In genomic region chr9:129080312-129080607, GRCh38 we compare ENCODE assay signal across 3 cellular contexts.
TF ChIP-seq lines count a peak whose summit lies in the region.

No MANE protein-coding gene starts in this region.

TF ChIP-seq in A549, 52 proteins besides CTCF, POLR2A, EP300 and RAD21:
- TF ChIP-seq KDM1A (IDR thresholded peaks at IDR 0.05; ENCODE audit: low read depth) (peak; percentile 79), SMC3 (IDR thresholded peaks at IDR 0.05) (no peak)

TF ChIP-seq in HCT116, 20 proteins besides CTCF, POLR2A, EP300 and RAD21:
- no peak for TF ChIP-seq EGR1 (IDR thresholded peaks at IDR 0.05; ENCODE audit: low read depth)

TF ChIP-seq in K562, 482 proteins besides CTCF, POLR2A, EP300 and RAD21 (continues in another document):
- TF ChIP-seq DIDO1 (tag; IDR thresholded peaks at IDR 0.05; ENCODE audit: low read depth) (no peak), POLR2AphosphoS5 (IDR thresholded peaks at IDR 0.05; ENCODE audit: control insufficient read depth, insufficient read depth, low read depth, low read length) (no peak), ARID3A (IDR thresholded peaks at IDR 0.05; ENCODE audit: borderline replicate concordance, low read depth, low read length) (no peak), MTA3 (IDR thresholded peaks at IDR 0.05; ENCODE audit: borderline replicate concordance) (no peak), THAP12 (CRISPR knock-in tag; IDR thresholded peaks at IDR 0.05) (no peak), HES1 (IDR thresholded peaks at IDR 0.05; ENCODE audit: low read depth) (no peak), SMARCA5 (IDR thresholded peaks at IDR 0.05) (peak; percentile 78), NR2F6 (CRISPR knock-in tag; IDR thresholded peaks at IDR 0.05) (no peak), RBM17 (IDR thresholded peaks at IDR 0.05; ENCODE audit: borderline replicate concordance, low read depth, low read length) (no peak), ZNF175 (CRISPR knock-in tag; IDR thresholded peaks at IDR 0.05; ENCODE audit: low read depth) (no peak), TRIM24 (IDR thresholded peaks at IDR 0.05) (no peak), PRPF4 (IDR thresholded peaks at IDR 0.05; ENCODE audit: insufficient read depth, low read depth, low read length, poor library complexity, severe bottlenecking) (no peak), POLR3G (IDR thresholded peaks at IDR 0.05; ENCODE audit: extremely low read depth, insufficient read length, insufficient replicate concordance) (no peak), ILK (tag; IDR thresholded peaks at IDR 0.05; ENCODE audit: borderline replicate concordance, low read depth) (no peak), HDAC8 (tag; IDR thresholded peaks at IDR 0.05) (no peak), TFAM (CRISPR knock-in tag; conservative IDR thresholded peaks at IDR 0.05) (no peak), ELK3 (CRISPR knock-in tag; IDR thresholded peaks at IDR 0.05) (no peak), ZNF212 (CRISPR knock-in tag; IDR thresholded peaks at IDR 0.05) (no peak), HDAC1 (IDR thresholded peaks at IDR 0.05) (peak in 1 of 2 experiments; percentile 41; a peak in 1 of 4 replicates), IFI16 (CRISPR knock-in tag; IDR thresholded peaks at IDR 0.05) (no peak), ZNF830 (CRISPR knock-in tag; IDR thresholded peaks at IDR 0.05) (no peak), HMGXB4 (CRISPR knock-in tag; IDR thresholded peaks at IDR 0.05) (no peak), MECOM (CRISPR knock-in tag; IDR thresholded peaks at IDR 0.05) (no peak), GMEB1 (CRISPR knock-in tag; IDR thresholded peaks at IDR 0.05) (no peak), ZNF3 (CRISPR knock-in tag; IDR thresholded peaks at IDR 0.05) (no peak), FOXA1 (IDR thresholded peaks at IDR 0.05; ENCODE audit: borderline replicate concordance) (no peak), ZFP30 (CRISPR knock-in tag; IDR thresholded peaks at IDR 0.05; ENCODE audit: borderline replicate concordance) (no peak)
- TF ChIP-seq, protein P1, sequence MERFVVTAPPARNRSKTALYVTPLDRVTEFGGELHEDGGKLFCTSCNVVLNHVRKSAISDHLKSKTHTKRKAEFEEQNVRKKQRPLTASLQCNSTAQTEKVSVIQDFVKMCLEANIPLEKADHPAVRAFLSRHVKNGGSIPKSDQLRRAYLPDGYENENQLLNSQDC (CRISPR knock-in tag; IDR thresholded peaks at IDR 0.05) = no peak
- TF ChIP-seq, protein P2, sequence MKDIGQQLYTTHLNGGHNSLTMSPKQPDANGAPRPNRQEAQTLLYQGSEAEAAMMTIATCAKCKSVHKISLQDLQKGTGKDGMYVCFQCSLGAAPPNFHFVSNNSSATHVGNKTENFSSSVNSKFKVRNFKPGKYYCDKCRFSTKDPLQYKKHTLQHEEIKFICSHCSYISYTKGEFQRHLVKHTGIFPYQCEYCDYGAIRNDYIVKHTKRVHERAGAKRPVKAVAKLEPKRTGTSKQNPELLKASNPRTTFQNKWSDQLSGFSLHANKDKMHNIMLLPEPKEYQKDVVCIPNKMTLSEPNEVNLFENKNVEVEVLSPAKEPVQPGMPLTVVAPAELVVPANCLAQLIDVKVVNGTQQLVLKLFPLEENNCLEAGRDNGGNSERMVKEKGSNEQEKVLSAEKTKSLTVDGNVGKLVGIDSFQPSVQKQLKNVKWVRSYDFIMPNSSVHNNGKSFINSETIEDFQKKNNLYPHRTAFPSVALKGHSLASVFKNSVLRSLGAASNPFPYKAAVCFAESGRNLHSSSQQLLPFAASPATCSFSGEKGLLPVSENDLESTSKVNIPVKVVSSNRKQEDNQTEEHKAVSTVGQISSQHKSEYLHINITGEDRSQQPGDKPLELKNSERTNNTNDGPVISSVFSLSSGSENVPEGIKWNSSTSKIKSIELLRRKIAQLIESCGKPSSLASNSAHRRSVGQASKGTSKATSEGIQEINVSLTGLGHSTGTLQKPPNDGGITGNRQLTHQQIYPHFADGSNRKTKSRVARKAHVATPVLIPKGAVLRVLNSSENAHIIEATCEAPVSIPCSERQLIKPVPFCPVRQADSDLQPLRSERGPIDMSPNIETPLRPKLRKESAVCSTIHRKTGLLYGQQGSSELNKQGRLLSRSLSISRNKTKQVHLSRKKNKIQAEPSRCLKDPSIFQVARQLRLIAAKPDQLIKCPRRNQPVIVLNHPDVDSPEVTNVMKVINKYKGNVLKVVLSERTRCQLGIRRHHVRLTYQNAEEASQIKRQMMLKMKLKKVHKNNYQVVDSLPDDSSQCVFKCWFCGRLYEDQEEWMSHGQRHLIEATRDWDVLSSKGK (CRISPR knock-in tag; IDR thresholded peaks at IDR 0.05) = no peak
- TF ChIP-seq, protein P3, sequence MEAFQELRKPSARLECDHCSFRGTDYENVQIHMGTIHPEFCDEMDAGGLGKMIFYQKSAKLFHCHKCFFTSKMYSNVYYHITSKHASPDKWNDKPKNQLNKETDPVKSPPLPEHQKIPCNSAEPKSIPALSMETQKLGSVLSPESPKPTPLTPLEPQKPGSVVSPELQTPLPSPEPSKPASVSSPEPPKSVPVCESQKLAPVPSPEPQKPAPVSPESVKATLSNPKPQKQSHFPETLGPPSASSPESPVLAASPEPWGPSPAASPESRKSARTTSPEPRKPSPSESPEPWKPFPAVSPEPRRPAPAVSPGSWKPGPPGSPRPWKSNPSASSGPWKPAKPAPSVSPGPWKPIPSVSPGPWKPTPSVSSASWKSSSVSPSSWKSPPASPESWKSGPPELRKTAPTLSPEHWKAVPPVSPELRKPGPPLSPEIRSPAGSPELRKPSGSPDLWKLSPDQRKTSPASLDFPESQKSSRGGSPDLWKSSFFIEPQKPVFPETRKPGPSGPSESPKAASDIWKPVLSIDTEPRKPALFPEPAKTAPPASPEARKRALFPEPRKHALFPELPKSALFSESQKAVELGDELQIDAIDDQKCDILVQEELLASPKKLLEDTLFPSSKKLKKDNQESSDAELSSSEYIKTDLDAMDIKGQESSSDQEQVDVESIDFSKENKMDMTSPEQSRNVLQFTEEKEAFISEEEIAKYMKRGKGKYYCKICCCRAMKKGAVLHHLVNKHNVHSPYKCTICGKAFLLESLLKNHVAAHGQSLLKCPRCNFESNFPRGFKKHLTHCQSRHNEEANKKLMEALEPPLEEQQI (IDR thresholded peaks at IDR 0.05) = no peak
- TF ChIP-seq, protein P4, sequence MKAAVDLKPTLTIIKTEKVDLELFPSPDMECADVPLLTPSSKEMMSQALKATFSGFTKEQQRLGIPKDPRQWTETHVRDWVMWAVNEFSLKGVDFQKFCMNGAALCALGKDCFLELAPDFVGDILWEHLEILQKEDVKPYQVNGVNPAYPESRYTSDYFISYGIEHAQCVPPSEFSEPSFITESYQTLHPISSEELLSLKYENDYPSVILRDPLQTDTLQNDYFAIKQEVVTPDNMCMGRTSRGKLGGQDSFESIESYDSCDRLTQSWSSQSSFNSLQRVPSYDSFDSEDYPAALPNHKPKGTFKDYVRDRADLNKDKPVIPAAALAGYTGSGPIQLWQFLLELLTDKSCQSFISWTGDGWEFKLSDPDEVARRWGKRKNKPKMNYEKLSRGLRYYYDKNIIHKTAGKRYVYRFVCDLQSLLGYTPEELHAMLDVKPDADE (conservative IDR thresholded peaks at IDR 0.05; ENCODE audit: control insufficient read depth, low read depth, low read length) = no peak
- TF ChIP-seq, protein P5, sequence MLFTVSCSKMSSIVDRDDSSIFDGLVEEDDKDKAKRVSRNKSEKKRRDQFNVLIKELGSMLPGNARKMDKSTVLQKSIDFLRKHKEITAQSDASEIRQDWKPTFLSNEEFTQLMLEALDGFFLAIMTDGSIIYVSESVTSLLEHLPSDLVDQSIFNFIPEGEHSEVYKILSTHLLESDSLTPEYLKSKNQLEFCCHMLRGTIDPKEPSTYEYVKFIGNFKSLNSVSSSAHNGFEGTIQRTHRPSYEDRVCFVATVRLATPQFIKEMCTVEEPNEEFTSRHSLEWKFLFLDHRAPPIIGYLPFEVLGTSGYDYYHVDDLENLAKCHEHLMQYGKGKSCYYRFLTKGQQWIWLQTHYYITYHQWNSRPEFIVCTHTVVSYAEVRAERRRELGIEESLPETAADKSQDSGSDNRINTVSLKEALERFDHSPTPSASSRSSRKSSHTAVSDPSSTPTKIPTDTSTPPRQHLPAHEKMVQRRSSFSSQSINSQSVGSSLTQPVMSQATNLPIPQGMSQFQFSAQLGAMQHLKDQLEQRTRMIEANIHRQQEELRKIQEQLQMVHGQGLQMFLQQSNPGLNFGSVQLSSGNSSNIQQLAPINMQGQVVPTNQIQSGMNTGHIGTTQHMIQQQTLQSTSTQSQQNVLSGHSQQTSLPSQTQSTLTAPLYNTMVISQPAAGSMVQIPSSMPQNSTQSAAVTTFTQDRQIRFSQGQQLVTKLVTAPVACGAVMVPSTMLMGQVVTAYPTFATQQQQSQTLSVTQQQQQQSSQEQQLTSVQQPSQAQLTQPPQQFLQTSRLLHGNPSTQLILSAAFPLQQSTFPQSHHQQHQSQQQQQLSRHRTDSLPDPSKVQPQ (CRISPR knock-in tag; IDR thresholded peaks at IDR 0.05; ENCODE audit: borderline replicate concordance) = no peak
